9 cellular contexts compared by ENCODE assay signal in genomic region chr2:96143848-96144480, GRCh38. TPM values are rescaled to one million over a fixed set of nuclear protein-coding genes. Genes with fewer than 3 reads are reported as not detected.
A peak's percentile ranks its signal among the peaks of the same experiment; 100 is the strongest.
DNase-seq lines count a peak whose midpoint lies in the region; ATAC-seq, FAIRE-seq and TF ChIP-seq lines count a peak whose summit lies in the region.
"Had no signal": no experiment of that assay in that cellular context is flagged by ENCODE, and none has a peak within 500 bp of the region (broad histone marks: within the 10 kb centered on the region; RNA-seq: fewer than 3 reads in every experiment).

No MANE protein-coding gene starts in this region.

- peak overlapping the region; percentile 75 for H3K4me3 Mint-ChIP-seq in astrocyte (ENCODE audit: unreplicated experiment)

- no peak overlapping the region for H2AFZ ChIP-seq in OCI-LY3 (ENCODE audit: low read depth, low read length)
- no peak overlapping the region for H2AFZ ChIP-seq in astrocyte (ENCODE audit: low read depth, low read length)

- no peaks in the 10 kb centered on the region for H3K9me3 Mint-ChIP-seq in astrocyte (ENCODE audit: unreplicated experiment)

- H3K27me3 ChIP-seq in OCI-LY3 (ENCODE audit: low read depth, low read length) = no peaks in the 10 kb centered on the region
- H3K27me3 ChIP-seq in astrocyte (ENCODE audit: insufficient read depth, low read length) = no peaks in the 10 kb centered on the region
- H3K27me3 ChIP-seq in mucosa of rectum (ENCODE audit: control insufficient read depth in 2 of 2, insufficient read depth in 2 of 2, low read length in 2 of 2) = no peaks in the 10 kb centered on the region
- no peaks in the 10 kb centered on the region for H3K27me3 ChIP-seq in BE2C

- no peaks in the 10 kb centered on the region for H3K36me3 Mint-ChIP-seq in astrocyte (ENCODE audit: low read depth, unreplicated experiment)

- H3K4me3 ChIP-seq in OCI-LY3 (ENCODE audit: low read length) = peak overlapping the region; percentile 95
- H3K4me3 ChIP-seq in astrocyte (ENCODE audit: insufficient read depth, low read depth, low read length) = peak overlapping the region; percentile 55
- H3K4me3 ChIP-seq in mucosa of rectum (ENCODE audit: low read length in 2 of 2) = peak overlapping the region; percentile 67 to 70
- no peak overlapping the region for H3K4me3 ChIP-seq in BE2C (ENCODE audit: low read depth, low read length)

- peak overlapping the region; percentile 91 for H3K4me2 ChIP-seq in OCI-LY3 (ENCODE audit: low read length)
- peak overlapping the region; percentile 88 for H3K4me2 ChIP-seq in astrocyte (ENCODE audit: low read length)

- H3K27ac Mint-ChIP-seq in astrocyte (ENCODE audit: unreplicated experiment) = no peak overlapping the region

- H3K9ac ChIP-seq in OCI-LY3 (ENCODE audit: low read length) = peak overlapping the region; percentile 92
- no peak overlapping the region for H3K9ac ChIP-seq in astrocyte (ENCODE audit: low read length)
- peak overlapping the region; percentile 41 to 65 for H3K9ac ChIP-seq in mucosa of rectum (ENCODE audit: low read depth in 1 of 2, low read length in 2 of 2)

- peaks cover 4% of the 10 kb centered on the region for H3K4me1 Mint-ChIP-seq in astrocyte (ENCODE audit: low read depth, unreplicated experiment)

- TF ChIP-seq CTCF in OCI-LY3 (IDR thresholded peaks at IDR 0.05; ENCODE audit: low read depth, low read length) (no peak), astrocyte (IDR thresholded peaks at IDR 0.05; ENCODE audit: insufficient read depth, low read depth, low read length) (no peak), BE2C (IDR thresholded peaks at IDR 0.05; ENCODE audit: low read depth, low read length) (no peak)

- H3K27me3 Mint-ChIP-seq in astrocyte (ENCODE audit: low read depth, unreplicated experiment) = peaks cover 31% of the 10 kb centered on the region

- peaks cover 37% of the 10 kb centered on the region for H3K79me2 ChIP-seq in OCI-LY3 (ENCODE audit: low read length)
- no peaks in the 10 kb centered on the region for H3K79me2 ChIP-seq in astrocyte (ENCODE audit: insufficient read depth, low read length)

- DNase-seq in activated CD4-positive, CD25-positive, alpha-beta regulatory T cell (lab: John Stamatoyannopoulos, UW) = peak in 3 of 4 experiments; percentile 29 to 40 (median 34)
- no peak for DNase-seq in astrocyte (ENCODE audit: low read depth)
- DNase-seq in NCI-H2029 (lab: John Stamatoyannopoulos, UW) = no peak
- no peak for DNase-seq in BE2C

- no peaks in the 10 kb centered on the region for H3K9me3 ChIP-seq in OCI-LY3 (ENCODE audit: insufficient read depth, low read length)
- no peaks in the 10 kb centered on the region for H3K9me3 ChIP-seq in astrocyte (ENCODE audit: insufficient read depth, low read depth, low read length)
- H3K9me3 ChIP-seq in mucosa of rectum (ENCODE audit: control insufficient read depth in 2 of 2, low read length in 2 of 2) = no peaks in the 10 kb centered on the region
- no peaks in the 10 kb centered on the region for H3K9me3 ChIP-seq in BE2C

- peak overlapping the region; percentile 98 for H3K27ac ChIP-seq in OCI-LY3 (ENCODE audit: low read length)
- no peak overlapping the region for H3K27ac ChIP-seq in astrocyte (ENCODE audit: low read depth, low read length)
- peak overlapping the region in 1 of 2 donors; percentile 68 for H3K27ac ChIP-seq in mucosa of rectum (ENCODE audit: low read depth in 2 of 2, low read length in 2 of 2)

- peaks cover 57% of the 10 kb centered on the region for H3K4me1 ChIP-seq in OCI-LY3 (ENCODE audit: low read length)
- peaks cover 42% of the 10 kb centered on the region for H3K4me1 ChIP-seq in astrocyte (ENCODE audit: insufficient read depth, low read length)
- H3K4me1 ChIP-seq in mucosa of rectum (ENCODE audit: control insufficient read depth in 2 of 2, insufficient read depth in 2 of 2, low read length in 2 of 2) = peaks cover 29 to 34% of the 10 kb centered on the region in 2 donors
- H3K4me1 ChIP-seq in BE2C = peaks cover 21% of the 10 kb centered on the region

- FAIRE-seq in astrocyte (lab: Jason Lieb, UNC) = no peak
- FAIRE-seq: G401.6 had no signal

- H3K36me3 ChIP-seq in OCI-LY3 (replicated peaks; ENCODE audit: low read depth, low read length) (peaks cover 38% of the 10 kb centered on the region), astrocyte (ENCODE audit: insufficient read depth, low read length) (no peaks in the 10 kb centered on the region), mucosa of rectum (ENCODE audit: control insufficient read depth in 2 of 2, insufficient read depth in 2 of 2, low read length in 2 of 2) (no peaks in the 10 kb centered on the region), BE2C (no peaks in the 10 kb centered on the region)

- peaks cover 39% of the 10 kb centered on the region for H4K20me1 ChIP-seq in OCI-LY3 (ENCODE audit: insufficient read depth, low read length)
- peaks cover 13% of the 10 kb centered on the region for H4K20me1 ChIP-seq in astrocyte (ENCODE audit: insufficient read depth, low read length)

- no peak for ATAC-seq in activated CD4-positive, CD25-positive, alpha-beta regulatory T cell treated with anti-CD3 and anti-CD28 coated beads, Interleukin-2, amount 50 U/mL, for 24 hours
- ATAC-seq in GM19463 (IDR thresholded peaks at IDR 0.05; ENCODE audit: unreplicated experiment) = no peak

RNA-seq across cellular contexts. Expression of gene DUSP2, which starts 1.3 kb away (rescaled TPM):
- total RNA-seq in astrocyte = 0.84 and 0.95 TPM in 2 replicates
- not detected for polyA plus RNA-seq in BE2C (2012; ENCODE audit: insufficient read depth, insufficient read length, low read depth)

RNA-seq across cellular contexts. Expression of gene ASTL, which starts 5.7 kb away (rescaled TPM):
- not detected in 2 replicates for total RNA-seq in astrocyte
- not detected for polyA plus RNA-seq in BE2C (2012; ENCODE audit: insufficient read depth, insufficient read length, low read depth)

RNA-seq across cellular contexts. Expression of gene ADRA2B, which starts 27.6 kb away (rescaled TPM):
- not detected in 2 replicates for total RNA-seq in astrocyte
- polyA plus RNA-seq in BE2C (2012; ENCODE audit: insufficient read depth, insufficient read length, low read depth) = not detected

Comparison
In these comparisons a context has a peak if more than half of its experiments do, and no peak if none do; other contexts are left out.
1. DNase-seq: peak in activated CD4-positive, CD25-positive, alpha-beta regulatory T cell (3 of 4); none in astrocyte (single experiment), NCI-H2029 (single experiment) and BE2C (single experiment).